In the genomic region with DNA sequence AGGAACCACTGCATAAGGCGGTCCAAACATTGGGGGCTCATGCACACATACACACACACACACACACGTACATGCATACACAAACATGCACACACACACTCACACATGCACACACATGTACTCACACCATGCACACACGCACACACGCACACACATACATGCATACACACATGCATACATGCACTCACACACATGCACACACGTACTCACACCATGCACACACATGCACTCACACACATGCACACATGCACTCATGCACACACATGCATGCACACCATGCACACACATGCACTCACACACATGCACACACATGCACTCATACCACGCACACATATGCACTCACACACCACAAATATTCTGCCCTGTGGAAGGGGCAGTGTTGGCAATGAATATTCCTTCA, we compare ENCODE assay signal across 22 cellular contexts. TPM values are rescaled to one million over a fixed set of nuclear protein-coding genes. Genes with fewer than 3 reads are reported as not detected.
"Had no signal": no experiment of that assay in that cellular context is flagged by ENCODE, and none has a peak within 500 bp of the region (broad histone marks: within the 10 kb centered on the region; RNA-seq: fewer than 3 reads in every experiment).

No MANE protein-coding gene starts in this region.

- H3K4me3 ChIP-seq: coronary artery, heart left ventricle, left ventricle myocardium inferior, lower lobe of right lung, sigmoid colon, skin epidermis, thyroid gland, upper lobe of left lung had no signal

- H3K27ac ChIP-seq: coronary artery, heart left ventricle, left ventricle myocardium inferior, lower lobe of right lung, sigmoid colon, skin epidermis, thyroid gland, upper lobe of left lung had no signal

- H3K4me1 Mint-ChIP-seq: nephron progenitor cell had no signal

- H3K4me1 ChIP-seq: heart left ventricle, left ventricle myocardium inferior, lower lobe of right lung, sigmoid colon, thyroid gland, upper lobe of left lung had no signal

- DNase-seq: central memory CD4-positive, alpha-beta T cell; effector CD4-positive, alpha-beta T cell; heart left ventricle; hippocampal formation; left ventricle myocardium inferior; lower lobe of right lung; mesendoderm; naive thymus-derived CD4-positive, alpha-beta T cell; nephron progenitor cell; posterior cingulate gyrus; sigmoid colon; stimulated activated CD4-positive, alpha-beta T cell treated with anti-CD3 and anti-CD28 coated beads, Interleukin-2, amount 100 ng/mL, for 24 hours; stimulated activated naive CD4-positive, alpha-beta T cell; thyroid gland; upper lobe of left lung had no signal

- H3K27ac Mint-ChIP-seq: nephron progenitor cell had no signal

- FAIRE-seq: frontal cortex had no signal

- H3K9me3 ChIP-seq: lower lobe of right lung, thyroid gland had no signal

- ATAC-seq: heart left ventricle; lower lobe of right lung; naive thymus-derived CD4-positive, alpha-beta T cell had no signal

- H3K4me3 Mint-ChIP-seq: naive thymus-derived CD4-positive, alpha-beta T cell; nephron progenitor cell had no signal

- H3K27me3 ChIP-seq: heart left ventricle, sigmoid colon, thyroid gland, upper lobe of left lung had no signal

- H3K27me3 Mint-ChIP-seq: naive thymus-derived CD4-positive, alpha-beta T cell had no signal

RNA-seq across cellular contexts. Expression of gene OAS2, which starts 22.1 kb away (rescaled TPM):
- total RNA-seq: osteocyte had no signal

RNA-seq across cellular contexts. Expression of gene DTX1, which starts 56.1 kb away (rescaled TPM):
- total RNA-seq: chondrocyte, fibroblast of lung, osteocyte, pulmonary artery endothelial cell had no signal
- polyA plus RNA-seq: fibroblast of lung had no signal
